1 cellular context compared by ENCODE assay signal in genomic region chr18:12879840-12880531, GRCh38.
TF ChIP-seq lines count a peak whose summit lies in the region.

No MANE protein-coding gene starts in this region.

TF ChIP-seq in HEK293, 187 proteins besides CTCF, POLR2A, EP300 and RAD21 (continued from another document):
- TF ChIP-seq, protein P1, sequence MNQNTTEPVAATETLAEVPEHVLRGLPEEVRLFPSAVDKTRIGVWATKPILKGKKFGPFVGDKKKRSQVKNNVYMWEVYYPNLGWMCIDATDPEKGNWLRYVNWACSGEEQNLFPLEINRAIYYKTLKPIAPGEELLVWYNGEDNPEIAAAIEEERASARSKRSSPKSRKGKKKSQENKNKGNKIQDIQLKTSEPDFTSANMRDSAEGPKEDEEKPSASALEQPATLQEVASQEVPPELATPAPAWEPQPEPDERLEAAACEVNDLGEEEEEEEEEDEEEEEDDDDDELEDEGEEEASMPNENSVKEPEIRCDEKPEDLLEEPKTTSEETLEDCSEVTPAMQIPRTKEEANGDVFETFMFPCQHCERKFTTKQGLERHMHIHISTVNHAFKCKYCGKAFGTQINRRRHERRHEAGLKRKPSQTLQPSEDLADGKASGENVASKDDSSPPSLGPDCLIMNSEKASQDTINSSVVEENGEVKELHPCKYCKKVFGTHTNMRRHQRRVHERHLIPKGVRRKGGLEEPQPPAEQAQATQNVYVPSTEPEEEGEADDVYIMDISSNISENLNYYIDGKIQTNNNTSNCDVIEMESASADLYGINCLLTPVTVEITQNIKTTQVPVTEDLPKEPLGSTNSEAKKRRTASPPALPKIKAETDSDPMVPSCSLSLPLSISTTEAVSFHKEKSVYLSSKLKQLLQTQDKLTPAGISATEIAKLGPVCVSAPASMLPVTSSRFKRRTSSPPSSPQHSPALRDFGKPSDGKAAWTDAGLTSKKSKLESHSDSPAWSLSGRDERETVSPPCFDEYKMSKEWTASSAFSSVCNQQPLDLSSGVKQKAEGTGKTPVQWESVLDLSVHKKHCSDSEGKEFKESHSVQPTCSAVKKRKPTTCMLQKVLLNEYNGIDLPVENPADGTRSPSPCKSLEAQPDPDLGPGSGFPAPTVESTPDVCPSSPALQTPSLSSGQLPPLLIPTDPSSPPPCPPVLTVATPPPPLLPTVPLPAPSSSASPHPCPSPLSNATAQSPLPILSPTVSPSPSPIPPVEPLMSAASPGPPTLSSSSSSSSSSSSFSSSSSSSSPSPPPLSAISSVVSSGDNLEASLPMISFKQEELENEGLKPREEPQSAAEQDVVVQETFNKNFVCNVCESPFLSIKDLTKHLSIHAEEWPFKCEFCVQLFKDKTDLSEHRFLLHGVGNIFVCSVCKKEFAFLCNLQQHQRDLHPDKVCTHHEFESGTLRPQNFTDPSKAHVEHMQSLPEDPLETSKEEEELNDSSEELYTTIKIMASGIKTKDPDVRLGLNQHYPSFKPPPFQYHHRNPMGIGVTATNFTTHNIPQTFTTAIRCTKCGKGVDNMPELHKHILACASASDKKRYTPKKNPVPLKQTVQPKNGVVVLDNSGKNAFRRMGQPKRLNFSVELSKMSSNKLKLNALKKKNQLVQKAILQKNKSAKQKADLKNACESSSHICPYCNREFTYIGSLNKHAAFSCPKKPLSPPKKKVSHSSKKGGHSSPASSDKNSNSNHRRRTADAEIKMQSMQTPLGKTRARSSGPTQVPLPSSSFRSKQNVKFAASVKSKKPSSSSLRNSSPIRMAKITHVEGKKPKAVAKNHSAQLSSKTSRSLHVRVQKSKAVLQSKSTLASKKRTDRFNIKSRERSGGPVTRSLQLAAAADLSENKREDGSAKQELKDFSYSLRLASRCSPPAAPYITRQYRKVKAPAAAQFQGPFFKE (tag by site-specific recombination; IDR thresholded peaks at IDR 0.05; ENCODE audit: borderline replicate concordance): no peak
- TF ChIP-seq ZNF398 (tag by site-specific recombination; IDR thresholded peaks at IDR 0.05) (no peak), ZNF629 (tag by site-specific recombination; IDR thresholded peaks at IDR 0.05) (no peak), ZNF48 (tag by site-specific recombination; IDR thresholded peaks at IDR 0.05) (no peak)
